In the genomic region with DNA sequence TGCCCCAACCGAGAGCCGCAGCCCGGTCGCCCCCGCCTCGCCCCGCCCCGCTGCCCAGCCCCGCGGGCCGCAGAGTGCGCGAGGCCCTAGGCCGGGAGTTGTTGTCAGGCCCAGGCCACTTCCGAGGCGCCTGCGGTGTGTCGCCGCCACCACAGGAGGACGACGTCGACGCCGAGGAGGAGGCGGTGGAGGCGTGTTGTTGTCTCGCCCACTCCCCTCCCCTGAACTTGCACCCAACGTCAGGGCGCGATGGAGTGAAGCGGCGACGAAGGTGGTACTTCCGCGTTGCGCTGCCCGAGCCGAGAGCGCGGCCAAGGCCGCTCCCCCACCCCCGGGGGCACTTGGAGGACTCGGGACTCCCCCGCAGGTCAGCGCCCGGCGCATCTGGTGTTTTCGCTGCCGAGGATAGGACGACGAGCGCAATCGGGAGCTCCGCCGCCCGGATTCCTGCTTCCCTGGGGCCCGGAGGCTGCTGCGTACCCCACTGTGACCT, we compare ENCODE assay signal across 8 cellular contexts. TPM values are rescaled to one million over a fixed set of nuclear protein-coding genes. Genes with fewer than 3 reads are reported as not detected.
DNase-seq lines count a peak whose midpoint lies in the region; ATAC-seq and TF ChIP-seq lines count a peak whose summit lies in the region.

A gene (plus strand): TSS at position 277 of the 493 bp plus-strand sequence. CDS start 386 bp downstream, outside the sequence.

- H4K5ac ChIP-seq in IMR-90 (ENCODE audit: low read depth, low read length) = peak within 1 kb of the TSS; percentile 97

- peak within 1 kb of the TSS; percentile 95 for H3K23ac ChIP-seq in IMR-90 (ENCODE audit: low read depth, low read length)

- peak within 1 kb of the TSS; percentile 81 for H3K56ac ChIP-seq in IMR-90 (ENCODE audit: extremely low read depth, insufficient read depth, low read length)

- in situ Hi-C loops in IMR-90 (cut with MboI; ENCODE audit: low sequenced_read_pairs) = loop anchor here (5.0 kb wide), 1 partner anchor 52 kb away; no protein-coding TSS in a partner anchor

- H3K27ac ChIP-seq in IMR-90 (ENCODE audit: insufficient read depth, low read length) (peak within 1 kb of the TSS; percentile 91), stomach smooth muscle (ENCODE audit: low read length) (peak within 1 kb of the TSS; percentile 97)

- H3K9me3 ChIP-seq in IMR-90 (ENCODE audit: control insufficient read depth, insufficient read depth, low read length) = no peaks in the 10 kb centered on the region
- no peaks in the 10 kb centered on the region for H3K9me3 ChIP-seq in stomach smooth muscle (ENCODE audit: control insufficient read depth in 2 of 2, low read length in 2 of 2)

- H3K4me1 ChIP-seq in IMR-90 (ENCODE audit: control insufficient read depth, insufficient read depth, low read length) (peaks cover 4% of the 10 kb centered on the region; the same call in 1 of the 2 replicates), stomach smooth muscle (ENCODE audit: control insufficient read depth, insufficient read depth, low read length) (peaks cover 16% of the 10 kb centered on the region)

- peak within 1 kb of the TSS; percentile 99 for H3K4me2 ChIP-seq in IMR-90 (ENCODE audit: low read depth, low read length)

- H3K27me3 ChIP-seq in IMR-90 (ENCODE audit: control insufficient read depth, insufficient read depth, low read length) (no peaks in the 10 kb centered on the region), stomach smooth muscle (ENCODE audit: control insufficient read depth in 1 of 2, insufficient read depth in 2 of 2, low read length in 2 of 2) (no peaks in the 10 kb centered on the region)

- H3K27me3 Mint-ChIP-seq in neural crest cell (ENCODE audit: low read depth) = no peaks in the 10 kb centered on the region

- H3K9me3 Mint-ChIP-seq in neural crest cell = no peaks in the 10 kb centered on the region

- H4K20me1 ChIP-seq in IMR-90 (ENCODE audit: insufficient read depth, low read length) = peaks cover 37% of the 10 kb centered on the region

- TF ChIP-seq CTCF in IMR-90 (conservative IDR thresholded peaks at IDR 0.05; ENCODE audit: low read depth, low read length) = no peak
- peak; percentile 33 for TF ChIP-seq CTCF in neural crest cell (conservative IDR thresholded peaks at IDR 0.05)

- H3K36me3 ChIP-seq in IMR-90 (ENCODE audit: control insufficient read depth, insufficient read depth, low read length) = peaks cover 3% of the 10 kb centered on the region; the same call in 1 of the 2 replicates
- no peaks in the 10 kb centered on the region for H3K36me3 ChIP-seq in stomach smooth muscle (ENCODE audit: control insufficient read depth in 2 of 2, insufficient read depth in 2 of 2, low read length in 2 of 2)

- H3K9ac ChIP-seq in IMR-90 (ENCODE audit: low read depth, low read length) (peak within 1 kb of the TSS; percentile 99), stomach smooth muscle (ENCODE audit: low read length in 2 of 2) (peak within 1 kb of the TSS; percentile 87 to 97)

- DNase-seq in DMS53 (lab: John Stamatoyannopoulos, UW) (peak; percentile 91), IMR-90 (peak; percentile 64), fibroblast of the conjunctiva (ENCODE audit: low read depth) (peak; percentile 68), neural crest cell (ENCODE audit: low read depth, low spot score) (peak; percentile 60)
- DNase-seq in activated T-helper 9 cell treated with anti-CD3 and anti-CD28 coated beads, Interleukin-2, amount 50 U/mL, for 16 hours (ENCODE audit: low read depth) = peak; percentile 80

- H3K4me3 Mint-ChIP-seq in neural crest cell = peak within 1 kb of the TSS; percentile 100

- H4K91ac ChIP-seq in IMR-90 (ENCODE audit: insufficient read depth, low read depth, low read length) = peak within 1 kb of the TSS; percentile 91

- peaks cover 3% of the 10 kb centered on the region; the same call in 1 of the 2 replicates for H3K9me1 ChIP-seq in IMR-90 (ENCODE audit: insufficient read depth, low read length)

- TF ChIP-seq POLR2A in IMR-90 (IDR thresholded peaks at IDR 0.05; ENCODE audit: low read depth, low read length) (peak; percentile 74; the same call in 1 of the 2 replicates), Raji (IDR thresholded peaks at IDR 0.05; ENCODE audit: insufficient read depth, low read depth, low read length) (peak; percentile 91)

- H3K14ac ChIP-seq in IMR-90 (replicated peaks; ENCODE audit: low read depth, low read length) = peak within 1 kb of the TSS; percentile 99

- 0% methylated on average over 24 of the region's 58 CpGs; no CpG with 5 or more reads in 1 of the 2 experiments for WGBS in IMR-90 (ENCODE audit: extremely low coverage in 2 of 2, insufficient read length in 1 of 2), 2 experiments

- H2AK9ac ChIP-seq in IMR-90 (replicated peaks; ENCODE audit: low read depth, low read length, poor library complexity) = peak within 1 kb of the TSS; percentile 94

- peaks cover 2% of the 10 kb centered on the region for H3K36me3 Mint-ChIP-seq in neural crest cell (ENCODE audit: low read depth)

- POLR2A ChIA-PET in IMR-90 (lab: Charles Lee; ENCODE audit: unreplicated experiment) = no interaction called here

- peaks cover 2 to 27% of the 10 kb centered on the region in 2 experiments; a peak in 2 of 4 replicates for H3K79me1 ChIP-seq in IMR-90 (ENCODE audit: low read depth in 1 of 2, low read length in 2 of 2)

- H3K4ac ChIP-seq in IMR-90 (ENCODE audit: low read depth, low read length) = peak within 1 kb of the TSS; percentile 97

- intact Hi-C loops in IMR-90 (cut with micrococcal nuclease) = loop anchor here (2.0 to 5.0 kb wide), 3 partner anchors 42 to 369 kb away; no protein-coding TSS in a partner anchor

- H2BK5ac ChIP-seq in IMR-90 (ENCODE audit: low read depth, low read length, poor library complexity, severe bottlenecking) = peak within 1 kb of the TSS; percentile 97

- H2AK5ac ChIP-seq in IMR-90 (ENCODE audit: low read depth, low read length) = peak within 1 kb of the TSS; percentile 80

- H3K18ac ChIP-seq in IMR-90 (ENCODE audit: low read depth, low read length) = peak within 1 kb of the TSS; percentile 67

- no peak within 1 kb of the TSS; the same call in 2 of the 3 replicates for H2BK15ac ChIP-seq in IMR-90 (ENCODE audit: low read depth, low read length)

- H2BK120ac ChIP-seq in IMR-90 (ENCODE audit: low read depth, low read length) = peak within 1 kb of the TSS; percentile 68; the same call in 1 of the 2 replicates

- H3K4me1 Mint-ChIP-seq in neural crest cell = peaks cover 44% of the 10 kb centered on the region

- peak within 1 kb of the TSS; percentile 89 to 99 for H4K8ac ChIP-seq in IMR-90 (ENCODE audit: low read depth in 2 of 2, low read length in 2 of 2)

- peak; percentile 41 for ATAC-seq in GM21526 (IDR thresholded peaks at IDR 0.05; ENCODE audit: low FRiP score, unreplicated experiment)
- peak; percentile 62 for ATAC-seq in IMR-90 (ENCODE audit: low read depth)

- BruUV-seq in IMR-90 (replicated peaks; lab: Mats Ljungman, UMichigan) = no TSS peak

- H2AFZ ChIP-seq in IMR-90 (replicated peaks; ENCODE audit: low read length, poor library complexity) = peak within 1 kb of the TSS; percentile 97

- H3K4me3 ChIP-seq in IMR-90 (ENCODE audit: insufficient read depth, low read depth, low read length) (peak within 1 kb of the TSS; percentile 90), stomach smooth muscle (ENCODE audit: low read length in 2 of 2) (peak within 1 kb of the TSS; percentile 89 to 95)

- dilution Hi-C loops in IMR-90 (cut with HindIII; ENCODE audit: low sequenced_read_pairs, unreplicated experiment) = no loop called here

- CTCF ChIA-PET in IMR-90 (lab: Yijun Ruan, JAX) = no interaction called here

- H3K27ac Mint-ChIP-seq in neural crest cell (ENCODE audit: unreplicated experiment) = peak within 1 kb of the TSS; percentile 100

- TF ChIP-seq RAD21 in IMR-90 (IDR thresholded peaks at IDR 0.05; ENCODE audit: low read length) = no peak

- H2BK20ac ChIP-seq in IMR-90 (ENCODE audit: low read depth, low read length) = no peak within 1 kb of the TSS

TF ChIP-seq in IMR-90, 13 proteins besides CTCF, POLR2A, EP300 and RAD21:
- TF ChIP-seq SMC3 (IDR thresholded peaks at IDR 0.05; ENCODE audit: low read depth, low read length) = no peak
- TF ChIP-seq MXI1 (IDR thresholded peaks at IDR 0.05; ENCODE audit: borderline replicate concordance, low read depth, low read length) = peak; percentile 45; the same call in 1 of the 2 replicates
- TF ChIP-seq BHLHE40 (IDR thresholded peaks at IDR 0.05; ENCODE audit: low read depth, low read length) = peak; percentile 36; the same call in 1 of the 2 replicates
- TF ChIP-seq NFE2L2 (IDR thresholded peaks at IDR 0.05; ENCODE audit: low read depth, low read length) = no peak
- TF ChIP-seq RFX5 (IDR thresholded peaks at IDR 0.05; ENCODE audit: low read depth, low read length) = no peak
- no peak for TF ChIP-seq CEBPB (IDR thresholded peaks at IDR 0.05; ENCODE audit: low read depth, low read length)
- TF ChIP-seq, protein P1, sequence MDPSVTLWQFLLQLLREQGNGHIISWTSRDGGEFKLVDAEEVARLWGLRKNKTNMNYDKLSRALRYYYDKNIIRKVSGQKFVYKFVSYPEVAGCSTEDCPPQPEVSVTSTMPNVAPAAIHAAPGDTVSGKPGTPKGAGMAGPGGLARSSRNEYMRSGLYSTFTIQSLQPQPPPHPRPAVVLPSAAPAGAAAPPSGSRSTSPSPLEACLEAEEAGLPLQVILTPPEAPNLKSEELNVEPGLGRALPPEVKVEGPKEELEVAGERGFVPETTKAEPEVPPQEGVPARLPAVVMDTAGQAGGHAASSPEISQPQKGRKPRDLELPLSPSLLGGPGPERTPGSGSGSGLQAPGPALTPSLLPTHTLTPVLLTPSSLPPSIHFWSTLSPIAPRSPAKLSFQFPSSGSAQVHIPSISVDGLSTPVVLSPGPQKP (IDR thresholded peaks at IDR 0.05; ENCODE audit: borderline replicate concordance, low read depth, low read length) = no peak
- TF ChIP-seq FOS (IDR thresholded peaks at IDR 0.05; ENCODE audit: low read depth, low read length) = no peak
- no peak for TF ChIP-seq MAFK (IDR thresholded peaks at IDR 0.05; ENCODE audit: low read depth, low read length)
- peak; percentile 52; the same call in 1 of the 2 replicates for TF ChIP-seq MAZ (IDR thresholded peaks at IDR 0.05; ENCODE audit: borderline replicate concordance, low read depth, low read length)
- TF ChIP-seq CHD1 (IDR thresholded peaks at IDR 0.05; ENCODE audit: low read depth, low read length) = no peak

RNA-seq across cellular contexts. Expression of the gene that starts here (rescaled TPM):
- total RNA-seq in IMR-90 (2012; rRNA removed) = 50.4 and 55.0 TPM in 2 replicates
- polyA plus RNA-seq in IMR-90 (2012; rRNA removed) = 18.7 and 20.1 TPM in 2 replicates
- 9.2 and 9.5 TPM in 2 replicates for polyA plus RNA-seq in IMR-90 (2012; cell fraction: cytosol; rRNA removed)
- 25.7 and 67.4 TPM in 2 replicates for polyA plus RNA-seq in IMR-90 (2012; cell fraction: nucleus; rRNA removed; ENCODE audit: low replicate concordance)
- total RNA-seq in neural crest cell = 50.2 and 53.8 TPM in 2 replicates

Comparison
In these comparisons a context has a peak if more than half of its experiments do, and no peak if none do; other contexts are left out.
1. Peak in every context shown above with its lines: DNase-seq, ATAC-seq, H3K4me3 ChIP-seq and H3K27ac ChIP-seq.